In the genomic region with DNA sequence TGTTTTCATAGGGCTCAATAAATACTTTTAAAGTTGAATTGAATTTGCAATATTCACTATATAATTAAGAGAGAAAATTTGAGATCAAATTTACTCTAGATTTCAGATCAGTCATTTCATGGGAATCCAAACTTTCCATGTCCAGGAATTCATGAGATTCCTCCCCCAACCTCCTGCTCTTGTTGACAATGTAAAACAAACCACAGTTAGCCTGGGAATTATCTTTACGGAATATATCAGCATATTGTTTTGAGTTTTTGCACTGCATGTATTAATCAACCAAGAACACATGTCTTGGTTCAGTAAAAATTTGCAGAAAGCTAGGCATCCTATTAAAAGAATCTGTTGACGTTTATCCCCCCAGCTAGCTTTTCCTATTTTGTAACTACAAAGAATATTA, we compare ENCODE assay signal across 33 cellular contexts. TPM values are rescaled to one million over a fixed set of nuclear protein-coding genes. Genes with fewer than 3 reads are reported as not detected.
"Had no signal": no experiment of that assay in that cellular context is flagged by ENCODE, and none has a peak within 500 bp of the region (broad histone marks: within the 10 kb centered on the region; RNA-seq: fewer than 3 reads in every experiment).

No MANE protein-coding gene starts in this region.

- H3K36me3 ChIP-seq: ascending aorta, SJCRH30 had no signal

- H3K4me3 Mint-ChIP-seq: activated CD4-positive, alpha-beta memory T cell treated with anti-CD3 and anti-CD28 coated beads, Interleukin-2, amount 10 ng/mL, durations not matched to agents 7 days and 5 days; activated CD4-positive, alpha-beta T cell treated with anti-CD3 and anti-CD28 coated beads for 36 hours; activated CD8-positive, alpha-beta memory T cell treated with anti-CD3 and anti-CD28 coated beads, Interleukin-2, amount 10 ng/mL, durations not matched to agents 7 days and 5 days; activated naive CD4-positive, alpha-beta T cell treated with anti-CD3 and anti-CD28 coated beads, Interleukin-2, amount 10 ng/mL, durations not matched to agents 7 days and 5 days; activated naive CD8-positive, alpha-beta T cell; activated naive CD8-positive, alpha-beta T cell treated with anti-CD3 and anti-CD28 coated beads, Interleukin-2, amount 50 U/mL, for 24 hours; T-helper 1 cell treated with Interleukin-12 subunit alpha and Interleukin-12 subunit beta and Interleukin-4 antibody, amounts not matched to agents 30 μg/mL and 1 μg/mL, for 36 hours; T-helper 2 cell treated with Interferon-gamma antibody and Interleukin-4, amounts not matched to agents 5 μg/mL and 100 μg/mL, for 36 hours; WTC11 had no signal

- H3K27ac Mint-ChIP-seq: activated CD4-positive, alpha-beta memory T cell treated with anti-CD3 and anti-CD28 coated beads, Interleukin-2, amount 10 ng/mL, durations not matched to agents 7 days and 5 days; activated CD4-positive, alpha-beta T cell treated with anti-CD3 and anti-CD28 coated beads for 36 hours; activated CD8-positive, alpha-beta memory T cell treated with anti-CD3 and anti-CD28 coated beads, Interleukin-2, amount 10 ng/mL, durations not matched to agents 7 days and 5 days; activated naive CD4-positive, alpha-beta T cell treated with anti-CD3 and anti-CD28 coated beads, Interleukin-2, amount 10 ng/mL, durations not matched to agents 7 days and 5 days; activated naive CD8-positive, alpha-beta T cell; activated naive CD8-positive, alpha-beta T cell treated with anti-CD3 and anti-CD28 coated beads, Interleukin-2, amount 50 U/mL, for 24 hours; brain; T-helper 1 cell treated with Interleukin-12 subunit alpha and Interleukin-12 subunit beta and Interleukin-4 antibody, amounts not matched to agents 30 μg/mL and 1 μg/mL, for 36 hours; T-helper 2 cell treated with Interferon-gamma antibody and Interleukin-4, amounts not matched to agents 5 μg/mL and 100 μg/mL, for 36 hours; WTC11 had no signal

- H3K4me1 ChIP-seq: SJCRH30 had no signal

- H3K36me3 Mint-ChIP-seq: activated CD8-positive, alpha-beta memory T cell treated with anti-CD3 and anti-CD28 coated beads, Interleukin-2, amount 10 ng/mL, durations not matched to agents 7 days and 5 days; activated naive CD4-positive, alpha-beta T cell treated with anti-CD3 and anti-CD28 coated beads, Interleukin-2, amount 10 ng/mL, durations not matched to agents 7 days and 5 days; brain; WTC11 had no signal

- H3K9me3 Mint-ChIP-seq: activated CD4-positive, alpha-beta memory T cell treated with anti-CD3 and anti-CD28 coated beads, Interleukin-2, amount 10 ng/mL, durations not matched to agents 7 days and 5 days; activated naive CD4-positive, alpha-beta T cell treated with anti-CD3 and anti-CD28 coated beads, Interleukin-2, amount 10 ng/mL, durations not matched to agents 7 days and 5 days; activated naive CD8-positive, alpha-beta T cell treated with anti-CD3 and anti-CD28 coated beads, Interleukin-2, amount 50 U/mL, for 24 hours; brain; T-helper 1 cell treated with Interleukin-12 subunit alpha and Interleukin-12 subunit beta and Interleukin-4 antibody, amounts not matched to agents 30 μg/mL and 1 μg/mL, for 36 hours; T-helper 2 cell treated with Interferon-gamma antibody and Interleukin-4, amounts not matched to agents 5 μg/mL and 100 μg/mL, for 36 hours; WTC11 had no signal

- H3K27ac ChIP-seq: ascending aorta, SJCRH30, SK-N-MC had no signal

- H3K4me3 ChIP-seq: ascending aorta, SJCRH30, SK-N-MC had no signal

- DNase-seq: activated CD4-positive, alpha-beta memory T cell treated with anti-CD3 and anti-CD28 coated beads, Interleukin-2, amount 10 ng/mL, durations not matched to agents 7 days and 5 days; activated CD4-positive, alpha-beta T cell treated with anti-CD3 and anti-CD28 coated beads for 36 hours; activated CD4-positive, alpha-beta T cell treated with anti-CD3 and anti-CD28 coated beads, Interleukin-2, amount 50 U/mL, for 1 hour; activated CD8-positive, alpha-beta memory T cell treated with anti-CD3 and anti-CD28 coated beads for 24 hours; activated CD8-positive, alpha-beta memory T cell treated with anti-CD3 and anti-CD28 coated beads, Interleukin-2, amount 10 ng/mL, durations not matched to agents 7 days and 5 days; activated CD8-positive, alpha-beta memory T cell treated with anti-CD3 and anti-CD28 coated beads, Interleukin-2, amount 50 U/mL, for 48 hours; activated effector memory CD4-positive, alpha-beta T cell treated with Interleukin-2 at 50 U/mL for 16 hours; activated naive CD4-positive, alpha-beta T cell treated with anti-CD3 and anti-CD28 coated beads, Interleukin-2, amount 10 ng/mL, durations not matched to agents 7 days and 5 days; activated naive CD8-positive, alpha-beta T cell treated with anti-CD3 and anti-CD28 coated beads, Interleukin-2, amount 50 U/mL, for 24 hours; activated T-cell treated with anti-CD3 and anti-CD28 coated beads, Interleukin-2, amount 50 U/mL, for 48 hours; amygdala; caudate nucleus; cerebellar nuclear complex; Karpas-422; KBM-7; NCI-H1105 treated with DMSO at 0.1 percent for 48 hours; NCI-H1436; NCI-H1694; NCI-H1930; NCI-H2081 treated with DMSO at 0.1 percent for 48 hours; NCI-H345; NCI-H524 treated with DMSO at 0.1 percent for 48 hours; SHP77; SJCRH30 had no signal

- H3K27me3 ChIP-seq: ascending aorta had no signal

- ATAC-seq: activated CD4-positive, alpha-beta T cell treated with anti-CD3 and anti-CD28 coated beads for 36 hours; activated CD4-positive, CD25-positive, alpha-beta regulatory T cell treated with anti-CD3 and anti-CD28 coated beads, Interleukin-2, amount 50 U/mL, for 24 hours; activated CD8-positive, alpha-beta memory T cell treated with anti-CD3 and anti-CD28 coated beads, Interleukin-2, amount 10 ng/mL, durations not matched to agents 7 days and 5 days; activated naive CD8-positive, alpha-beta T cell treated with anti-CD3 and anti-CD28 coated beads, Interleukin-2, amount 50 U/mL, for 24 hours; Panc1; WTC11 had no signal

- H3K9me3 ChIP-seq: ascending aorta, SJCRH30 had no signal

RNA-seq across cellular contexts. Expression of gene CYP1B1, which starts 42.3 kb away (rescaled TPM):
- total RNA-seq: SJCRH30 had no signal
